27 cellular contexts compared by ENCODE assay signal in the genomic region with DNA sequence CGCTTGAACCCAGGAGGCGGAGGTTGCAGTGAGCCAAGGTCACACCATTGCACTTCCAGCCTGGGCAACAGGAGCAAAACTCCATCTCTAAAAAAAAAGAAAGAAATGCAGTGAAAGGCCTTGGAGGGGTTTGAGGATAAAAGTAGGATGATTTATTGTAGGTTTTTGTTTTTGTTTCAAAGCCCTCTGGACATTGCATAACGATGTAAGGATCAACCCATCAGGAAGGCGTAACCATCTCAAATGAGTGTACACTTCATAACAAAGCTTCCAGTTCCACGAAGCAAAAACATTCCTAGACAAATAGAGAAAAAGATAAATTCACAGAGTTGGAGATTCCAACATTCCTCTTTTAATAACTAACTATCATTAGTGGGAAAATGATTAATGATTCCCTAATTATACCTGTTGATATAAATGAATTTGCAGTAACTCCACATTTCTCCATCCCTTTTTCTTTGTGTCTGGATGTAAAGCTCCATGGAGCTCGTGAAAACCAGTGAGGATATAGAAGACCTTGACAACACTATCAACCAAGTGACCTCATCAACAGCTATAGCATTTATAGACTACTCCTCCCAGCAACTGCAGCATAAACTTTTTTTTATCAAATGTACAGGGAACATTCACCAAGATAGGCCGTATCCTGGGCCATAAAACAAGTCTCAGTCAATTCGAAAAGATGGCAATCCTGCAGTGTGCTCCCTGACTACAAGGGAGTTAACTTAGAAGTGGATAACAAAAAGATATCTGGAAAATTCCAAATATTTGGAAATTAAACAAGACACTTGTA.
"Had no signal": no experiment of that assay in that cellular context is flagged by ENCODE, and none has a peak within 500 bp of the region (broad histone marks: within the 10 kb centered on the region; RNA-seq: fewer than 3 reads in every experiment).

No MANE protein-coding gene starts in this region.

- H3K4me3 Mint-ChIP-seq: activated CD4-positive, alpha-beta T cell treated with anti-CD3 and anti-CD28 coated beads, Interleukin-2, amount 10 ng/mL, durations not matched to agents 24 days and 14 days; activated CD8-positive, alpha-beta T cell treated with anti-CD3 and anti-CD28 coated beads, Interleukin-2, amount 10 ng/mL, durations not matched to agents 7 days and 5 days; activated naive CD4-positive, alpha-beta T cell treated with anti-CD3 and anti-CD28 coated beads, Interleukin-2, amount 50 U/mL, for 24 hours; activated naive CD8-positive, alpha-beta T cell treated with anti-CD3 and anti-CD28 coated beads, Interleukin-2, amount 10 ng/mL, durations not matched to agents 7 days and 5 days; activated T-cell treated with anti-CD3 and anti-CD28 coated beads, Interleukin-2, amount 50 U/mL, for 24 hours had no signal

- H3K9me3 Mint-ChIP-seq: activated CD4-positive, alpha-beta T cell treated with anti-CD3 and anti-CD28 coated beads, Interleukin-2, amount 10 ng/mL, durations not matched to agents 24 days and 14 days; activated naive CD4-positive, alpha-beta T cell treated with anti-CD3 and anti-CD28 coated beads, Interleukin-2, amount 50 U/mL, for 24 hours; activated naive CD8-positive, alpha-beta T cell treated with anti-CD3 and anti-CD28 coated beads, Interleukin-2, amount 10 ng/mL, durations not matched to agents 7 days and 5 days; activated T-cell treated with anti-CD3 and anti-CD28 coated beads, Interleukin-2, amount 50 U/mL, for 24 hours; activated T-helper 2 cell treated with anti-CD3 and anti-CD28 coated beads, Interferon-gamma antibody, Interleukin-2, Interleukin-4, amounts not matched to agents 10 μg/mL and 5 μg/mL and 100 μg/mL, durations not matched to agents 14 hours and 24 hours and 36 hours had no signal

- H3K4me3 ChIP-seq: body of pancreas, breast epithelium, PC-9, SJCRH30, SK-N-MC had no signal

- H3K27me3 Mint-ChIP-seq: activated CD4-positive, alpha-beta T cell treated with anti-CD3 and anti-CD28 coated beads, Interleukin-2, amount 10 ng/mL, durations not matched to agents 24 days and 14 days; activated naive CD4-positive, alpha-beta T cell treated with anti-CD3 and anti-CD28 coated beads, Interleukin-2, amount 50 U/mL, for 24 hours; activated naive CD8-positive, alpha-beta T cell treated with anti-CD3 and anti-CD28 coated beads, Interleukin-2, amount 10 ng/mL, durations not matched to agents 7 days and 5 days; activated T-cell treated with anti-CD3 and anti-CD28 coated beads, Interleukin-2, amount 50 U/mL, for 24 hours had no signal

- DNase-seq: activated CD4-positive, alpha-beta T cell treated with anti-CD3 and anti-CD28 coated beads, Interleukin-2, amount 10 ng/mL, durations not matched to agents 24 days and 14 days; activated CD4-positive, alpha-beta T cell treated with anti-CD3 and anti-CD28 coated beads, Interleukin-2, amount 50 U/mL, for 4 hours; activated CD8-positive, alpha-beta T cell treated with anti-CD3 and anti-CD28 coated beads, Interleukin-2, amount 10 ng/mL, durations not matched to agents 7 days and 5 days; activated gamma-delta T cell; activated naive CD4-positive, alpha-beta T cell treated with Interleukin-2 at 50 U/mL for 16 hours; activated naive CD8-positive, alpha-beta T cell treated with anti-CD3 and anti-CD28 coated beads, Interleukin-2, amount 10 ng/mL, durations not matched to agents 7 days and 5 days; activated T-cell treated with anti-CD3 and anti-CD28 coated beads, Interleukin-2, amount 50 U/mL, for 24 hours; body of pancreas; MM.1S; NCI-H1092 treated with DMSO at 0.1 percent for 48 hours; NCI-H1417; NCI-H146; NCI-H187; NCI-H2029 treated with DMSO at 0.1 percent for 48 hours; NCI-H2107; NCI-H2171; NCI-H510A; NCI-H526; NCI-H748 treated with DMSO at 0.1 percent for 48 hours; NK-92 treated with Interleukin-12 subunit alpha and Interleukin-12 subunit beta, amount 100 ng/mL, for 24 hours; PC-9; SHP77; SJCRH30 had no signal

- H3K36me3 Mint-ChIP-seq: activated naive CD4-positive, alpha-beta T cell treated with anti-CD3 and anti-CD28 coated beads, Interleukin-2, amount 50 U/mL, for 24 hours; activated naive CD8-positive, alpha-beta T cell treated with anti-CD3 and anti-CD28 coated beads, Interleukin-2, amount 10 ng/mL, durations not matched to agents 7 days and 5 days had no signal

- ATAC-seq: activated CD8-positive, alpha-beta T cell treated with anti-CD3 and anti-CD28 coated beads, Interleukin-2, amount 10 ng/mL, durations not matched to agents 7 days and 5 days; body of pancreas had no signal

- H3K27ac Mint-ChIP-seq: activated CD4-positive, alpha-beta T cell treated with anti-CD3 and anti-CD28 coated beads, Interleukin-2, amount 10 ng/mL, durations not matched to agents 24 days and 14 days; activated CD8-positive, alpha-beta T cell treated with anti-CD3 and anti-CD28 coated beads, Interleukin-2, amount 10 ng/mL, durations not matched to agents 7 days and 5 days; activated naive CD4-positive, alpha-beta T cell treated with anti-CD3 and anti-CD28 coated beads, Interleukin-2, amount 50 U/mL, for 24 hours; activated naive CD8-positive, alpha-beta T cell treated with anti-CD3 and anti-CD28 coated beads, Interleukin-2, amount 10 ng/mL, durations not matched to agents 7 days and 5 days; activated T-cell treated with anti-CD3 and anti-CD28 coated beads, Interleukin-2, amount 50 U/mL, for 24 hours; activated T-helper 2 cell treated with anti-CD3 and anti-CD28 coated beads, Interferon-gamma antibody, Interleukin-2, Interleukin-4, amounts not matched to agents 10 μg/mL and 5 μg/mL and 100 μg/mL, durations not matched to agents 14 hours and 24 hours and 36 hours had no signal
